ENCODE assay signal across 8 cellular contexts in genomic region chr17:2711608-2712299, GRCh38. TPM values are rescaled to one million over a fixed set of nuclear protein-coding genes. Genes with fewer than 3 reads are reported as not detected.
DNase-seq lines count a peak whose midpoint lies in the region; ATAC-seq, FAIRE-seq and TF ChIP-seq lines count a peak whose summit lies in the region.

A gene with protein sequence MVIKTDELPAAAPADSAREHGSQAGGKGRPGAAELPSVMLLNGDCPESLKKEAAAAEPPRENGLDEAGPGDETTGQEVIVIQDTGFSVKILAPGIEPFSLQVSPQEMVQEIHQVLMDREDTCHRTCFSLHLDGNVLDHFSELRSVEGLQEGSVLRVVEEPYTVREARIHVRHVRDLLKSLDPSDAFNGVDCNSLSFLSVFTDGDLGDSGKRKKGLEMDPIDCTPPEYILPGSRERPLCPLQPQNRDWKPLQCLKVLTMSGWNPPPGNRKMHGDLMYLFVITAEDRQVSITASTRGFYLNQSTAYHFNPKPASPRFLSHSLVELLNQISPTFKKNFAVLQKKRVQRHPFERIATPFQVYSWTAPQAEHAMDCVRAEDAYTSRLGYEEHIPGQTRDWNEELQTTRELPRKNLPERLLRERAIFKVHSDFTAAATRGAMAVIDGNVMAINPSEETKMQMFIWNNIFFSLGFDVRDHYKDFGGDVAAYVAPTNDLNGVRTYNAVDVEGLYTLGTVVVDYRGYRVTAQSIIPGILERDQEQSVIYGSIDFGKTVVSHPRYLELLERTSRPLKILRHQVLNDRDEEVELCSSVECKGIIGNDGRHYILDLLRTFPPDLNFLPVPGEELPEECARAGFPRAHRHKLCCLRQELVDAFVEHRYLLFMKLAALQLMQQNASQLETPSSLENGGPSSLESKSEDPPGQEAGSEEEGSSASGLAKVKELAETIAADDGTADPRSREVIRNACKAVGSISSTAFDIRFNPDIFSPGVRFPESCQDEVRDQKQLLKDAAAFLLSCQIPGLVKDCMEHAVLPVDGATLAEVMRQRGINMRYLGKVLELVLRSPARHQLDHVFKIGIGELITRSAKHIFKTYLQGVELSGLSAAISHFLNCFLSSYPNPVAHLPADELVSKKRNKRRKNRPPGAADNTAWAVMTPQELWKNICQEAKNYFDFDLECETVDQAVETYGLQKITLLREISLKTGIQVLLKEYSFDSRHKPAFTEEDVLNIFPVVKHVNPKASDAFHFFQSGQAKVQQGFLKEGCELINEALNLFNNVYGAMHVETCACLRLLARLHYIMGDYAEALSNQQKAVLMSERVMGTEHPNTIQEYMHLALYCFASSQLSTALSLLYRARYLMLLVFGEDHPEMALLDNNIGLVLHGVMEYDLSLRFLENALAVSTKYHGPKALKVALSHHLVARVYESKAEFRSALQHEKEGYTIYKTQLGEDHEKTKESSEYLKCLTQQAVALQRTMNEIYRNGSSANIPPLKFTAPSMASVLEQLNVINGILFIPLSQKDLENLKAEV (N-terminal part only) (minus strand): TSS chr17:2711764. CDS start chr17:2711661, 103 bp downstream.

- POLR2A ChIA-PET in HepG2 (lab: Yijun Ruan, JAX): no interaction called here

- no peak for TF ChIP-seq RAD21 in HepG2 (CRISPR knock-in tag; IDR thresholded peaks at IDR 0.05)

- H3K27me3 ChIP-seq in HepG2 (ENCODE audit: control insufficient read depth in 1 of 2, insufficient read depth in 2 of 2, low read length in 2 of 2): no peaks in the 10 kb centered on the region; a peak in 1 of 5 replicates

- in situ Hi-C loops in HepG2 (cut with HindIII; ENCODE audit: extremely low pct_ligation_motif_present, low pct_unique_long_range_greater_than_20kb): no loop called here

- TF ChIP-seq POLR2A in HepG2 (IDR thresholded peaks at IDR 0.05; ENCODE audit: insufficient read depth in 1 of 2, low read depth in 2 of 2, low read length in 2 of 2): peak; percentile 83 to 87

- H3K36me3 Mint-ChIP-seq in dendritic cell treated with granulocyte-macrophage colony-stimulating factor and Interleukin-4, amounts not matched to agents 40 ng/mL and 50 ng/mL, for 4 days (ENCODE audit: low read depth): peaks cover 39% of the 10 kb centered on the region

- H3K9me3 Mint-ChIP-seq in dendritic cell treated with granulocyte-macrophage colony-stimulating factor and Interleukin-4, amounts not matched to agents 40 ng/mL and 50 ng/mL, for 4 days: no peaks in the 10 kb centered on the region

- peaks cover 36% of the 10 kb centered on the region for H4K20me1 ChIP-seq in HepG2 (ENCODE audit: insufficient read depth, low read length)

- no TSS peak for BruUV-seq in HepG2 (replicated peaks; lab: Mats Ljungman, UMichigan)

- peak within 1 kb of the TSS; percentile 75 to 91 (median 82) for H3K4me3 ChIP-seq in HepG2 (replicated peaks in 1 of 3; ENCODE audit: insufficient read depth in 1 of 3, low read depth in 2 of 3, low read length in 3 of 3)

- H3K4me3 Mint-ChIP-seq in dendritic cell treated with granulocyte-macrophage colony-stimulating factor and Interleukin-4, amounts not matched to agents 40 ng/mL and 50 ng/mL, for 4 days: peak within 1 kb of the TSS; percentile 86

- intact Hi-C loops in dendritic cell treated with granulocyte-macrophage colony-stimulating factor and Interleukin-4, amounts not matched to agents 40 ng/mL and 50 ng/mL, for 4 days (cut with micrococcal nuclease): loop anchor here (1.0 kb wide), 1 partner anchor 117 kb away; no protein-coding TSS in a partner anchor
- intact Hi-C loops in HepG2 (cut with micrococcal nuclease; ENCODE audit: unreplicated experiment): no loop called here

- H2AFZ ChIP-seq in HepG2 (ENCODE audit: low read length): no peak within 1 kb of the TSS

- no peaks in the 10 kb centered on the region for H3K9me3 ChIP-seq in HepG2 (ENCODE audit: low read length)

- CTCF ChIA-PET in HepG2 (lab: Yijun Ruan, JAX; ENCODE audit: low intra/inter-chr PET ratio, low total read pairs): no interaction called here

- H3K27ac ChIP-seq in HepG2 (ENCODE audit: extremely low read length, insufficient read depth, low read length): peak within 1 kb of the TSS; percentile 87

- no peak for FAIRE-seq in HepG2 (lab: Jason Lieb, UNC)

- TF ChIP-seq EP300 in HepG2 (IDR thresholded peaks at IDR 0.05; ENCODE audit: low read depth in 2 of 2, low read length in 2 of 2) (peak in 1 of 2 experiments; percentile 34; a peak in 1 of 4 replicates), HepG2 (CRISPR knock-in tag; IDR thresholded peaks at IDR 0.05; ENCODE audit: borderline replicate concordance) (no peak)

- WGBS in HepG2 (ENCODE audit: low lambda C conversion rate): 84% methylated on average over 17 of the region's 76 CpGs

- H3K27ac Mint-ChIP-seq in dendritic cell treated with granulocyte-macrophage colony-stimulating factor and Interleukin-4, amounts not matched to agents 40 ng/mL and 50 ng/mL, for 4 days: peak within 1 kb of the TSS; percentile 95

- no peak for TF ChIP-seq CTCF in HepG2 (CRISPR knock-in tag; IDR thresholded peaks at IDR 0.05)

- peak within 1 kb of the TSS; percentile 79 for H3K9ac ChIP-seq in HepG2 (ENCODE audit: insufficient read depth, low read depth, low read length)

- 0 out of 5 replicates have a peak, but pooled peaks cover 0 to 6% of the 10 kb centered on the region in 2 experiments for H3K36me3 ChIP-seq in HepG2 (replicated peaks in 1 of 2; ENCODE audit: control insufficient read depth in 1 of 2, insufficient read depth in 2 of 2, low read length in 2 of 2)

- no peaks in the 10 kb centered on the region for H3K27me3 Mint-ChIP-seq in dendritic cell treated with granulocyte-macrophage colony-stimulating factor and Interleukin-4, amounts not matched to agents 40 ng/mL and 50 ng/mL, for 4 days

- ATAC-seq in GM19324 (IDR thresholded peaks at IDR 0.05; ENCODE audit: low FRiP score, unreplicated experiment): peak; percentile 79
- ATAC-seq in HG03460 (IDR thresholded peaks at IDR 0.05; ENCODE audit: unreplicated experiment): peak; percentile 67
- ATAC-seq in HepG2: peak; percentile 41

- peaks cover 58% of the 10 kb centered on the region for H3K4me1 ChIP-seq in HepG2 (ENCODE audit: insufficient read depth, low read length)

- DNase-seq in C1 segment of cervical spinal cord (lab: John Stamatoyannopoulos, UW): peak; percentile 78 to 98 (median 94)
- DNase-seq in NCI-H748 treated with DMSO at 0.1 percent for 48 hours (lab: John Stamatoyannopoulos, UW): peak; percentile 76
- DNase-seq in activated CD4-positive, alpha-beta T cell treated with anti-CD3 and anti-CD28 coated beads, Interleukin-2, amount 50 U/mL, for 24 hours (ENCODE audit: low read depth in 1 of 2, low spot score in 1 of 2): peak; percentile 96
- peak; percentile 67 for DNase-seq in HepG2 (ENCODE audit: low spot score)
- peak; percentile 96 to 99 for DNase-seq in stimulated activated CD4-positive, alpha-beta T cell treated with anti-CD3 and anti-CD28 coated beads, Interleukin-2, amount 100 ng/mL, for 48 hours

- peak within 1 kb of the TSS; percentile 98 for H3K4me2 ChIP-seq in HepG2 (ENCODE audit: low read depth, low read length)

- peaks cover 44% of the 10 kb centered on the region for H3K79me2 ChIP-seq in HepG2 (ENCODE audit: insufficient read depth, low read length)

- peaks cover 70% of the 10 kb centered on the region for H3K4me1 Mint-ChIP-seq in dendritic cell treated with granulocyte-macrophage colony-stimulating factor and Interleukin-4, amounts not matched to agents 40 ng/mL and 50 ng/mL, for 4 days (ENCODE audit: low read depth)

TF ChIP-seq in HepG2, 621 proteins besides CTCF, POLR2A, EP300 and RAD21 (continues in another document):
- TF ChIP-seq FOXA1 (IDR thresholded peaks at IDR 0.05): no peak
- TF ChIP-seq FOXA1 (CRISPR knock-in tag; IDR thresholded peaks at IDR 0.05): no peak
- 0 out of 2 replicates have a peak, but pooled peaks have one; percentile 52 for TF ChIP-seq ZNF792 (CRISPR knock-in tag; IDR thresholded peaks at IDR 0.05)
- no peak for TF ChIP-seq STAG1 (CRISPR knock-in tag; IDR thresholded peaks at IDR 0.05)

RNA-seq across cellular contexts. Expression of the gene that starts here (rescaled TPM):
- 49.8 and 60.5 TPM in 2 replicates for total RNA-seq in HepG2 (2016; rRNA removed; fragmentation: Illumina TruSeq; extraction: Trizol)
- total RNA-seq in HepG2 (2016; cell fraction: cytosol; rRNA removed; fragmentation: Illumina TruSeq; extraction: Trizol; ENCODE audit: low read depth): 11.3 and 11.7 TPM in 2 replicates
- 45.0 and 62.9 TPM in 2 replicates for total RNA-seq in HepG2 (2016; cell fraction: insoluble cytoplasmic fraction; rRNA removed; fragmentation: Illumina TruSeq; extraction: Trizol)
- 16.8 and 17.9 TPM in 2 replicates for total RNA-seq in HepG2 (2016; cell fraction: membrane; rRNA removed; fragmentation: Illumina TruSeq; extraction: Trizol)
- total RNA-seq in HepG2 (2016; cell fraction: nucleus; rRNA removed; fragmentation: Illumina TruSeq; extraction: Trizol): 62.8 and 64.0 TPM in 2 replicates
- 30.9 and 45.5 TPM in 2 replicates for polyA plus RNA-seq in HepG2 (2011; rRNA removed)
- 12.6 and 25.6 TPM in 2 replicates for polyA plus RNA-seq in HepG2 (2011; cell fraction: cytosol; rRNA removed)
- 461 and 635 TPM in 2 replicates for polyA plus RNA-seq in HepG2 (2011; cell fraction: nucleus; rRNA removed)
- 51.7 and 79.2 TPM in 2 replicates for polyA plus RNA-seq in HepG2 (2012)
- 3.2 and 3.5 TPM in 2 replicates for polyA plus RNA-seq in HepG2 (2016; cell fraction: cytosol; fragmentation: Illumina TruSeq; extraction: Trizol; ENCODE audit: low read depth)
- polyA plus RNA-seq in HepG2 (2016; cell fraction: insoluble cytoplasmic fraction; fragmentation: Illumina TruSeq; extraction: Trizol; ENCODE audit: low read depth): 34.8 and 48.7 TPM in 2 replicates
- 7.2 and 8.4 TPM in 2 replicates for polyA plus RNA-seq in HepG2 (2016; cell fraction: membrane; fragmentation: Illumina TruSeq; extraction: Trizol; ENCODE audit: low read depth)
- polyA plus RNA-seq in HepG2 (2016; cell fraction: nucleus; fragmentation: Illumina TruSeq; extraction: Trizol; ENCODE audit: insufficient read depth, low read depth): 175 and 188 TPM in 2 replicates
- 37.7 and 94.5 TPM in 2 replicates for polyA minus RNA-seq in HepG2 (2011; rRNA and poly(A)+ RNA removed; ENCODE audit: low replicate concordance)
- 30.1 and 31.9 TPM in 2 replicates for polyA minus RNA-seq in HepG2 (2011; cell fraction: cytosol; rRNA and poly(A)+ RNA removed)
- 48.6 and 55.4 TPM in 2 replicates for polyA minus RNA-seq in HepG2 (2011; cell fraction: nucleus; rRNA and poly(A)+ RNA removed)

Comparison
In these comparisons a context has a peak if more than half of its experiments do, and no peak if none do; other contexts are left out.
1. Peak in every context shown above with its lines: DNase-seq, ATAC-seq, H3K4me3 ChIP-seq and H3K27ac ChIP-seq.